In the genomic region with DNA sequence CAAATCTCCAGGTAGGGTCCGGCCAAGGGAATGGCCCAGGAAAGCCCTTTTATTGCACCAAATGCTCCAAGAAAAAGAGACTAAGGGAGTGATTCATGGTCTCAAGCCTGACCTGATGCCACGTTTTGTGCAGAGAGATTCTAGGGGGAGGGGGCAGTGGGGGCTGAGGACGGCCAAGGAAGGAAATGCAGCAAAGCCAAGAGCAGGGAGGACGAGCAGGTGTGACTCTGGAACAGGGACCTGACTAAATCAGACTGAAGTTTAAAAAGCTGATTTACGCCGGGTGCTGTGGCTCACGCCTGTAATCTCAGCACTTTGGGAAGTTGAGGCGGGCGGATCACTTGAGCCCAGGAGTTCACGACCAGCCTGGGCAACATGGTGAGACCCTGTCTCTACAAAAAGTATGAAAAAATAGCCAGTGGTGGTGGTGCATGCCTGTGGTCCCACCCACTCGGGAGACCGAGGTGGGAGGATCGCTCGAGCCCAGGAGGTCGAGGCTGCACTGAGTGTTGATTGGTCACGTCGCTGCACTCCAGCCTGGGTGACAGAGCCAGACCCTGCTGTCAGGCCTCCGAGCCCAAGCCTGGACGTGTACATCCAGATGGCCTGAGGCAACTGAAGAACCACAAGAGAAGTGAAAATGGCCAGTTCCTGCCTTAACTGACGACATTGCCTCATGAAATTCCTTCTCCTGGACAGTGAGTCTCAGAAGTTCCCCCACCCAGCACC, we compare ENCODE assay signal across 19 cellular contexts. TPM values are rescaled to one million over a fixed set of nuclear protein-coding genes. Genes with fewer than 3 reads are reported as not detected.
A peak's percentile ranks its signal among the peaks of the same experiment; 100 is the strongest.
DNase-seq lines count a peak whose midpoint lies in the region; ATAC-seq, FAIRE-seq and TF ChIP-seq lines count a peak whose summit lies in the region.
"Had no signal": no experiment of that assay in that cellular context is flagged by ENCODE, and none has a peak within 500 bp of the region (broad histone marks: within the 10 kb centered on the region; RNA-seq: fewer than 3 reads in every experiment).

No MANE protein-coding gene starts in this region.

- no peaks in the 10 kb centered on the region for H3K27me3 ChIP-seq in CD4-positive, CD25-positive, alpha-beta regulatory T cell (ENCODE audit: control insufficient read depth, insufficient read depth, low read length)
- H3K27me3 ChIP-seq in DND-41 (ENCODE audit: insufficient read depth, low read length, poor library complexity), result no peaks in the 10 kb centered on the region
- H3K27me3 ChIP-seq: hepatocyte, right lobe of liver had no signal

- H3K27ac ChIP-seq in CD4-positive, CD25-positive, alpha-beta regulatory T cell (ENCODE audit: insufficient read depth, low read length, poor library complexity, severe bottlenecking), result no peak overlapping the region
- peak overlapping the region; percentile 87 for H3K27ac ChIP-seq in DND-41 (ENCODE audit: low read length)
- H3K27ac ChIP-seq: hepatocyte, right lobe of liver, SK-N-MC had no signal

- peaks cover 8 to 64% (median 27%) of the 10 kb centered on the region in 4 donors for H3K4me1 Mint-ChIP-seq in CD4-positive, CD25-positive, alpha-beta regulatory T cell
- H3K4me1 Mint-ChIP-seq in activated T-helper 17 cell treated with anti-CD3 and anti-CD28 coated beads, Interleukin-2, amount 50 U/mL, for 72 hours, result peaks cover 19% of the 10 kb centered on the region
- H3K4me1 Mint-ChIP-seq in mesothelial cell of epicardium, result peaks cover 39% of the 10 kb centered on the region

- no peak for TF ChIP-seq CTCF in DND-41 (IDR thresholded peaks at IDR 0.05; ENCODE audit: borderline replicate concordance, extremely low read depth, low read length, poor library complexity, severe bottlenecking)
- TF ChIP-seq CTCF in mesothelial cell of epicardium (IDR thresholded peaks at IDR 0.05; ENCODE audit: unreplicated experiment), result no peak
- no peak for TF ChIP-seq CTCF in D721Med (IDR thresholded peaks at IDR 0.05; ENCODE audit: insufficient read depth, missing control alignments)

- no peaks in the 10 kb centered on the region for H3K36me3 Mint-ChIP-seq in CD4-positive, CD25-positive, alpha-beta regulatory T cell
- no peaks in the 10 kb centered on the region for H3K36me3 Mint-ChIP-seq in activated T-helper 17 cell treated with anti-CD3 and anti-CD28 coated beads, Interleukin-2, amount 50 U/mL, for 72 hours (ENCODE audit: low read depth)
- H3K36me3 Mint-ChIP-seq in mesothelial cell of epicardium, result no peaks in the 10 kb centered on the region

- DNase-seq in CD4-positive, CD25-positive, alpha-beta regulatory T cell, result no peak
- peak; percentile 84 for DNase-seq in DND-41
- no peak for DNase-seq in mesothelial cell of epicardium (ENCODE audit: low spot score in 2 of 2, unreplicated experiment in 2 of 2)
- DNase-seq in NCI-H1436 treated with DMSO at 0.1 percent for 48 hours (lab: John Stamatoyannopoulos, UW), result no peak
- no peak for DNase-seq in D721Med (ENCODE audit: insufficient read length, low spot score)
- DNase-seq: GDM1; NCI-H1105; stimulated activated CD4-positive, alpha-beta T cell treated with anti-CD3 and anti-CD28 coated beads, Interleukin-4, amount 100 ng/mL, for 1 hour had no signal

- H3K27me3 Mint-ChIP-seq in CD4-positive, CD25-positive, alpha-beta regulatory T cell, result peaks cover 9% of the 10 kb centered on the region
- no peaks in the 10 kb centered on the region for H3K27me3 Mint-ChIP-seq in activated T-helper 17 cell treated with anti-CD3 and anti-CD28 coated beads, Interleukin-2, amount 50 U/mL, for 72 hours
- H3K27me3 Mint-ChIP-seq in mesothelial cell of epicardium (ENCODE audit: low read depth), result no peaks in the 10 kb centered on the region

- peak overlapping the region in 1 of 4 donors; percentile 27 for H3K4me3 Mint-ChIP-seq in CD4-positive, CD25-positive, alpha-beta regulatory T cell
- peak overlapping the region; percentile 45 for H3K4me3 Mint-ChIP-seq in activated T-helper 17 cell treated with anti-CD3 and anti-CD28 coated beads, Interleukin-2, amount 50 U/mL, for 72 hours
- H3K4me3 Mint-ChIP-seq in mesothelial cell of epicardium, result no peak overlapping the region
- H3K4me3 Mint-ChIP-seq: dendritic cell treated with granulocyte-macrophage colony-stimulating factor and Interleukin-4, amounts not matched to agents 40 ng/mL and 50 ng/mL, for 4 days; neural crest cell had no signal

- peak overlapping the region; percentile 54 to 88 (median 66) for H3K27ac Mint-ChIP-seq in CD4-positive, CD25-positive, alpha-beta regulatory T cell
- no peak overlapping the region for H3K27ac Mint-ChIP-seq in activated T-helper 17 cell treated with anti-CD3 and anti-CD28 coated beads, Interleukin-2, amount 50 U/mL, for 72 hours
- peak overlapping the region; percentile 6 for H3K27ac Mint-ChIP-seq in mesothelial cell of epicardium
- H3K27ac Mint-ChIP-seq: dendritic cell treated with granulocyte-macrophage colony-stimulating factor and Interleukin-4, amounts not matched to agents 40 ng/mL and 50 ng/mL, for 4 days had no signal

- H2AFZ ChIP-seq in DND-41 (ENCODE audit: low read depth, low read length), result 0 out of 2 replicates have a peak overlapping the region, but pooled peaks have one; percentile 4
- H2AFZ ChIP-seq: hepatocyte had no signal

- H3K4me1 ChIP-seq in CD4-positive, CD25-positive, alpha-beta regulatory T cell (ENCODE audit: control insufficient read depth, insufficient read depth, low read length, poor library complexity, severe bottlenecking), result peaks cover 32% of the 10 kb centered on the region
- peaks cover 89% of the 10 kb centered on the region for H3K4me1 ChIP-seq in DND-41 (ENCODE audit: insufficient read depth, low read length)

- H3K79me2 ChIP-seq in DND-41 (ENCODE audit: insufficient read depth, low read length), result no peaks in the 10 kb centered on the region
- H3K79me2 ChIP-seq: hepatocyte had no signal

- FAIRE-seq in D721Med (lab: Jason Lieb, UNC), result no peak
- FAIRE-seq: astrocyte had no signal

- no peaks in the 10 kb centered on the region for H3K36me3 ChIP-seq in CD4-positive, CD25-positive, alpha-beta regulatory T cell (ENCODE audit: control insufficient read depth, insufficient read depth, low read length)
- H3K36me3 ChIP-seq in DND-41 (ENCODE audit: insufficient read depth, low read length), result no peaks in the 10 kb centered on the region
- H3K36me3 ChIP-seq: right lobe of liver had no signal

- H3K9ac ChIP-seq in DND-41 (ENCODE audit: low read depth, low read length), result peak overlapping the region; percentile 47

- no peaks in the 10 kb centered on the region for H4K20me1 ChIP-seq in DND-41 (ENCODE audit: insufficient read depth, low read length)

- H3K9me3 ChIP-seq in CD4-positive, CD25-positive, alpha-beta regulatory T cell (ENCODE audit: control insufficient read depth in 2 of 2, low read length in 2 of 2), result no peaks in the 10 kb centered on the region
- H3K9me3 ChIP-seq in DND-41 (ENCODE audit: insufficient read depth, low read length, severe bottlenecking), result no peaks in the 10 kb centered on the region
- H3K9me3 ChIP-seq: right lobe of liver had no signal

- ATAC-seq in CD4-positive, CD25-positive, alpha-beta regulatory T cell (ENCODE audit: low read depth in 2 of 2), result no peak
- ATAC-seq in DND-41 (ENCODE audit: insufficient read depth, low read depth), result peak; percentile 27
- no peak for ATAC-seq in activated T-helper 17 cell treated with anti-CD3 and anti-CD28 coated beads, Interleukin-2, amount 50 U/mL, for 72 hours (replicated peaks)
- ATAC-seq in GM18511 (IDR thresholded peaks at IDR 0.05; ENCODE audit: unreplicated experiment), result no peak
- ATAC-seq in HG02870 (IDR thresholded peaks at IDR 0.05; ENCODE audit: unreplicated experiment), result no peak
- ATAC-seq: right lobe of liver had no signal

- peak overlapping the region; percentile 69 for H3K4me2 ChIP-seq in DND-41 (ENCODE audit: insufficient read depth, low read length)
- H3K4me2 ChIP-seq: hepatocyte had no signal

- no peak overlapping the region for H3K4me3 ChIP-seq in CD4-positive, CD25-positive, alpha-beta regulatory T cell (ENCODE audit: low read depth, low read length)
- H3K4me3 ChIP-seq in DND-41 (ENCODE audit: low read depth in 1 of 2, low read length in 2 of 2), result peak overlapping the region in 1 of 2 experiments; percentile 50; a peak in 2 of 4 replicates
- H3K4me3 ChIP-seq: hepatocyte, right lobe of liver, SK-N-MC had no signal

- H3K9me3 Mint-ChIP-seq in CD4-positive, CD25-positive, alpha-beta regulatory T cell, result no peaks in the 10 kb centered on the region
- no peaks in the 10 kb centered on the region for H3K9me3 Mint-ChIP-seq in activated T-helper 17 cell treated with anti-CD3 and anti-CD28 coated beads, Interleukin-2, amount 50 U/mL, for 72 hours
- H3K9me3 Mint-ChIP-seq in mesothelial cell of epicardium, result no peaks in the 10 kb centered on the region
- H3K9me3 Mint-ChIP-seq: neural crest cell had no signal

RNA-seq across cellular contexts. Expression of gene IFITM3, which starts 10.8 kb away (rescaled TPM):
- total RNA-seq in CD4-positive, CD25-positive, alpha-beta regulatory T cell, result 6.7 TPM
- polyA plus RNA-seq in CD4-positive, CD25-positive, alpha-beta regulatory T cell, result 10 to 100 TPM in 2 of 4 donors, 1 to 10 TPM in 2; 3.5 to 94.8 (median 42.6) TPM
- 10 to 100 TPM in 1 of 2 donors, 1 to 10 TPM in 1; 2.7 to 26.0 TPM for total RNA-seq in activated T-helper 17 cell treated with anti-CD3 and anti-CD28 coated beads, Interleukin-2, amount 50 U/mL, for 72 hours
- total RNA-seq in mesothelial cell of epicardium, result 540 to 561 TPM (median 547 TPM) in 3 replicates

RNA-seq across cellular contexts. Expression of gene IFITM1, which starts 17.7 kb away (rescaled TPM):
- total RNA-seq in CD4-positive, CD25-positive, alpha-beta regulatory T cell, result 320 TPM
- polyA plus RNA-seq in CD4-positive, CD25-positive, alpha-beta regulatory T cell, result 1,000 to 10,000 TPM; 1,249 to 1,544 (median 1,415) TPM
- 10 to 100 TPM; 95.7 to 97.1 TPM for total RNA-seq in activated T-helper 17 cell treated with anti-CD3 and anti-CD28 coated beads, Interleukin-2, amount 50 U/mL, for 72 hours
- total RNA-seq in mesothelial cell of epicardium, result 120 to 128 TPM (median 122 TPM) in 3 replicates

RNA-seq across cellular contexts. Expression of gene IFITM2, which starts 23.9 kb away (rescaled TPM):
- total RNA-seq in CD4-positive, CD25-positive, alpha-beta regulatory T cell, result 376 TPM
- 1,000 to 10,000 TPM; 1,701 to 2,097 (median 1,858) TPM for polyA plus RNA-seq in CD4-positive, CD25-positive, alpha-beta regulatory T cell
- 100 to 1,000 TPM; 187 to 261 TPM for total RNA-seq in activated T-helper 17 cell treated with anti-CD3 and anti-CD28 coated beads, Interleukin-2, amount 50 U/mL, for 72 hours
- 208 to 224 TPM (median 210 TPM) in 3 replicates for total RNA-seq in mesothelial cell of epicardium

RNA-seq across cellular contexts. Expression of gene IFITM5, which starts 32.2 kb away (rescaled TPM):
- not detected for total RNA-seq in CD4-positive, CD25-positive, alpha-beta regulatory T cell
- not detected for polyA plus RNA-seq in CD4-positive, CD25-positive, alpha-beta regulatory T cell
- not detected for total RNA-seq in activated T-helper 17 cell treated with anti-CD3 and anti-CD28 coated beads, Interleukin-2, amount 50 U/mL, for 72 hours
- not detected in 3 replicates for total RNA-seq in mesothelial cell of epicardium
- total RNA-seq: astrocyte, hepatocyte, liver, neural crest cell, right lobe of liver, ureter had no signal
- polyA plus RNA-seq: hepatocyte, liver had no signal

RNA-seq across cellular contexts. Expression of gene B4GALNT4, which starts 37.8 kb away (rescaled TPM):
- total RNA-seq in CD4-positive, CD25-positive, alpha-beta regulatory T cell, result 0.99 TPM
- polyA plus RNA-seq in CD4-positive, CD25-positive, alpha-beta regulatory T cell, result not detected
- total RNA-seq in activated T-helper 17 cell treated with anti-CD3 and anti-CD28 coated beads, Interleukin-2, amount 50 U/mL, for 72 hours, result 1 to 10 TPM; 1.4 to 9.4 TPM
- total RNA-seq in mesothelial cell of epicardium, result 294 to 314 TPM (median 300 TPM) in 3 replicates

Comparison
In these comparisons a context has a peak if more than half of its experiments do, and no peak if none do; other contexts are left out.
1. RNA of gene IFITM3, which starts 10.8 kb away (total RNA-seq): 540 to 561 TPM in mesothelial cell of epicardium; 2.7 to 26.0 TPM in activated T-helper 17 cell treated with anti-CD3 and anti-CD28 coated beads, Interleukin-2, amount 50 U/mL, for 72 hours and 6.7 TPM in CD4-positive, CD25-positive, alpha-beta regulatory T cell (single experiment); every median in the first group is over 10 times any median in the second.